ENCODE assay signal across 8 cellular contexts in the genomic region with DNA sequence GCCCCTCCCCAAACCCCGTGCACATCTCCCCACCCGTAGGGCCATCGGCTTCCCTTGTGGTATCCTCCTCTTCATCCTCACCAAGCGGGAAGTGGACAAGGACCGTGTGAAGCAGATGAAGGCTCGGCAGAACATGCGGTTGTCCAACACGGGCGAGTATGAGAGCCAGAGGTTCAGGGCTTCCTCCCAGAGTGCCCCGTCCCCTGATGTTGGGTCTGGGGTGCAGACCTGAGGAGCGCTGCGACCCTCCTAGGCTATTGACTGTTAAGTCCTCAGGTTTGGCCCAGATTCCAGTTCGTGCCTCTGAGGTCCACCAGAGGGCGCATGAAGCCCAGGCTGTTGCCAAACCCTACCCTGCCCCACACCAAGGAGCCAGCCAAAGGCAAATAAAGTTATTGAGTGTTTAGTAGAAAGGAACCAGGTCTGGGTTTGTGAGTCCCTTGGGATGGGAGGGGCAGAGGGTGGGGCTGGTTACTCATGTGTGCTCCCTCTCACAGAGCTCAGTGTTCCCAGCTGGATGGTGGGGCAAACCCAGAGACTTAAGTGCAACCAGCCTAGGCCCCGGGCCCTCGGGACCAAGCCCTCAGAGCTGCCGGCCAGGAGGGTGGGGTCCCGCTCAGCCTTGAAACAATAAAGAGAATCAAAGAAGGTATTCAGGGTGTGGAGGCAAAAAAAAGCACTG. TPM values are rescaled to one million over a fixed set of nuclear protein-coding genes. Genes with fewer than 3 reads are reported as not detected.
DNase-seq lines count a peak whose midpoint lies in the region; ATAC-seq and TF ChIP-seq lines count a peak whose summit lies in the region.

No MANE protein-coding gene starts in this region.

- intact Hi-C loops in mucosa of descending colon (cut with DNase I, micrococcal nuclease): no loop called here

- DNase-seq in GDM1 (lab: John Stamatoyannopoulos, UW) (peak; percentile 69), HK-2 (ENCODE audit: unreplicated experiment) (peak; percentile 85), mucosa of descending colon (peak; percentile 90 to 95 (median 94)), NCI-H524 treated with DMSO at 0.1 percent for 48 hours (lab: John Stamatoyannopoulos, UW) (no peak)
- peak; percentile 36 for DNase-seq in NK-92 treated with Interleukin-12 subunit alpha and Interleukin-12 subunit beta, amount 100 ng/mL, for 24 hours (lab: John Stamatoyannopoulos, UW)
- peak; percentile 59 to 66 for DNase-seq in activated CD8-positive, alpha-beta memory T cell treated with anti-CD3 and anti-CD28 coated beads for 1 hour (ENCODE audit: extremely low read depth in 1 of 2, low read depth in 1 of 2)
- peak; percentile 56 to 66 (median 61) for DNase-seq in effector memory CD4-positive, alpha-beta T cell
- peak; percentile 60 to 71 for DNase-seq in stimulated activated CD8-positive, alpha-beta memory T cell treated with anti-CD3 and anti-CD28 coated beads, Interleukin-2, amount 100 ng/mL, for 1 hour (ENCODE audit: low read depth in 2 of 2)

- ATAC-seq in mucosa of descending colon: peak; percentile 65

- peak overlapping the region; percentile 23 for H3K27ac ChIP-seq in effector memory CD4-positive, alpha-beta T cell (ENCODE audit: insufficient read depth, low read length, poor library complexity, severe bottlenecking)

- peaks cover 42% of the 10 kb centered on the region for H3K36me3 ChIP-seq in effector memory CD4-positive, alpha-beta T cell (ENCODE audit: control insufficient read depth, insufficient read depth, low read length)
- H3K36me3 ChIP-seq in mucosa of descending colon (ENCODE audit: low read depth): peaks cover 20% of the 10 kb centered on the region

- no peak overlapping the region for H3K4me3 ChIP-seq in effector memory CD4-positive, alpha-beta T cell (ENCODE audit: insufficient read depth, low read depth, low read length, poor library complexity, severe bottlenecking)
- no peak overlapping the region for H3K4me3 ChIP-seq in mucosa of descending colon

- H3K4me1 ChIP-seq in effector memory CD4-positive, alpha-beta T cell (ENCODE audit: control insufficient read depth, insufficient read depth, low read length, poor library complexity, severe bottlenecking): peaks cover 28% of the 10 kb centered on the region
- H3K4me1 ChIP-seq in mucosa of descending colon (ENCODE audit: low read depth): peaks cover 53% of the 10 kb centered on the region

- peak; percentile 85 for TF ChIP-seq CTCF in mucosa of descending colon (IDR thresholded peaks at IDR 0.05)

- no peaks in the 10 kb centered on the region for H3K9me3 ChIP-seq in effector memory CD4-positive, alpha-beta T cell (ENCODE audit: control insufficient read depth, low read length)
- no peaks in the 10 kb centered on the region for H3K9me3 ChIP-seq in mucosa of descending colon

- no peaks in the 10 kb centered on the region for H3K27me3 ChIP-seq in effector memory CD4-positive, alpha-beta T cell (replicated peaks; ENCODE audit: control insufficient read depth, insufficient read depth, low read length, poor library complexity, severe bottlenecking)

RNA-seq across cellular contexts. Expression of a gene that starts 2.4 kb away (rescaled TPM):
- total RNA-seq in mucosa of descending colon: 100 to 1,000 TPM in 1 of 3 donors, 10 to 100 TPM in 2; 77.1 to 101 (median 92.1) TPM

RNA-seq across cellular contexts. Expression of a gene that starts 2.7 kb away (rescaled TPM):
- total RNA-seq in mucosa of descending colon: 10 to 100 TPM; 80.2 to 97.0 (median 94.1) TPM

RNA-seq across cellular contexts. Expression of a gene that starts 11.9 kb away (rescaled TPM):
- total RNA-seq in mucosa of descending colon: 1 to 10 TPM in 2 of 3 donors, under 1 TPM in 1; 0.64 to 3.7 (median 3.3) TPM

RNA-seq across cellular contexts. Expression of a gene that starts 19.6 kb away (rescaled TPM):
- 100 to 1,000 TPM; 201 to 464 (median 319) TPM for total RNA-seq in mucosa of descending colon

RNA-seq across cellular contexts. Expression of a gene that starts 55.7 kb away (rescaled TPM):
- 100 to 1,000 TPM; 262 to 322 (median 313) TPM for total RNA-seq in mucosa of descending colon
